In genomic region chr10:120819366-120819765, GRCh38 we compare ENCODE assay signal across 17 cellular contexts.
"Had no signal": no experiment of that assay in that cellular context is flagged by ENCODE, and none has a peak within 500 bp of the region (broad histone marks: within the 10 kb centered on the region; RNA-seq: fewer than 3 reads in every experiment).

No MANE protein-coding gene starts in this region.

- DNase-seq: activated CD4-positive, alpha-beta T cell treated with anti-CD3 and anti-CD28 coated beads for 1 hour; activated CD4-positive, alpha-beta T cell treated with anti-CD3 and anti-CD28 coated beads, Interleukin-2, amount 50 U/mL, for 1 hour; activated CD8-positive, alpha-beta T cell treated with anti-CD3 and anti-CD28 coated beads, Interleukin-2, amount 10 ng/mL, durations not matched to agents 7 days and 5 days; activated gamma-delta T cell treated with Interleukin-2 at 50 U/mL for 16 hours; activated T-cell treated with anti-CD3 and anti-CD28 coated beads, Interleukin-2, amount 50 U/mL, for 1 hour; cortex of kidney; endodermal cell; esophagus squamous epithelium; gastrocnemius medialis; hippocampal formation; left ventricle myocardium inferior; naive thymus-derived CD4-positive, alpha-beta T cell; posterior cingulate gyrus; right lobe of liver; stimulated activated CD4-positive, alpha-beta T cell treated with anti-CD3 and anti-CD28 coated beads, Interleukin-1b, Interleukin-23, amount 100 ng/mL, for 48 hours; stimulated activated naive CD8-positive, alpha-beta T cell treated with anti-CD3 and anti-CD28 coated beads, Interleukin-15, amount 100 ng/mL, for 72 hours; tibial artery had no signal

- ATAC-seq: activated CD8-positive, alpha-beta T cell treated with anti-CD3 and anti-CD28 coated beads, Interleukin-2, amount 10 ng/mL, durations not matched to agents 7 days and 5 days; gastrocnemius medialis; naive thymus-derived CD4-positive, alpha-beta T cell; right lobe of liver; stimulated activated naive CD8-positive, alpha-beta T cell treated with anti-CD3 and anti-CD28 coated beads, Interleukin-15, amount 100 ng/mL, for 72 hours had no signal
